Comparison of ENCODE assay signal across 8 cellular contexts in genomic region chrX:47513697-47514085, GRCh38. TPM values are rescaled to one million over a fixed set of nuclear protein-coding genes. Genes with fewer than 3 reads are reported as not detected.
DNase-seq lines count a peak whose midpoint lies in the region; ATAC-seq and TF ChIP-seq lines count a peak whose summit lies in the region.

No MANE protein-coding gene starts in this region.

- no peaks in the 10 kb centered on the region for H3K36me3 Mint-ChIP-seq in stimulated activated naive CD8-positive, alpha-beta T cell treated with anti-CD3 and anti-CD28 coated beads, Interleukin-15, Interleukin-2, amounts not matched to agents 100 ng/mL and 50 ng/mL, for 24 hours (ENCODE audit: low read depth)

- H3K27ac Mint-ChIP-seq in stimulated activated naive CD8-positive, alpha-beta T cell treated with anti-CD3 and anti-CD28 coated beads, Interleukin-15, Interleukin-2, amounts not matched to agents 100 ng/mL and 50 ng/mL, for 24 hours: peak overlapping the region; percentile 56

- H3K4me3 ChIP-seq in ascending aorta: peak overlapping the region; percentile 47 to 59
- H3K4me3 ChIP-seq in lower lobe of right lung: peak overlapping the region; percentile 44

- H3K4me1 Mint-ChIP-seq in stimulated activated naive CD8-positive, alpha-beta T cell treated with anti-CD3 and anti-CD28 coated beads, Interleukin-15, Interleukin-2, amounts not matched to agents 100 ng/mL and 50 ng/mL, for 24 hours (ENCODE audit: low read depth): peaks cover 13% of the 10 kb centered on the region

- intact Hi-C loops in ascending aorta (cut with DNase I) (no loop called here), lower lobe of right lung (cut with DNase I) (no loop called here)

- no peak for ATAC-seq in stimulated activated naive CD8-positive, alpha-beta T cell treated with anti-CD3 and anti-CD28 coated beads, Interleukin-15, Interleukin-2, amounts not matched to agents 100 U/mL and 50 U/mL, for 24 hours
- no peak for ATAC-seq in lower lobe of right lung

- H3K27me3 ChIP-seq in ascending aorta: no peaks in the 10 kb centered on the region
- no peaks in the 10 kb centered on the region for H3K27me3 ChIP-seq in lower lobe of right lung (ENCODE audit: low read depth)

- H3K9me3 ChIP-seq in ascending aorta (no peaks in the 10 kb centered on the region), lower lobe of right lung (no peaks in the 10 kb centered on the region)

- H3K27ac ChIP-seq in ascending aorta (no peak overlapping the region), lower lobe of right lung (no peak overlapping the region)

- DNase-seq in stimulated activated naive CD8-positive, alpha-beta T cell treated with anti-CD3 and anti-CD28 coated beads, Interleukin-15, Interleukin-2, amounts not matched to agents 100 U/mL and 50 U/mL, for 24 hours: no peak
- DNase-seq in ascending aorta (ENCODE audit: low spot score in 2 of 2) (no peak), lower lobe of right lung (no peak), NCI-H510A treated with DMSO at 0.1 percent for 48 hours (lab: John Stamatoyannopoulos, UW) (no peak), KG1 (lab: John Stamatoyannopoulos, UW) (no peak)
- DNase-seq in activated effector memory CD4-positive, alpha-beta T cell treated with anti-CD3 and anti-CD28 coated beads, Interleukin-2, amount 50 U/mL, for 16 hours: no peak
- no peak for DNase-seq in stimulated activated CD4-positive, alpha-beta T cell treated with anti-CD3 and anti-CD28 coated beads, Interleukin-1b, Interleukin-23, amount 100 ng/mL, for 48 hours

- no peaks in the 10 kb centered on the region for H3K9me3 Mint-ChIP-seq in stimulated activated naive CD8-positive, alpha-beta T cell treated with anti-CD3 and anti-CD28 coated beads, Interleukin-15, Interleukin-2, amounts not matched to agents 100 ng/mL and 50 ng/mL, for 24 hours

- TF ChIP-seq CTCF in ascending aorta (IDR thresholded peaks at IDR 0.05): no peak
- no peak for TF ChIP-seq CTCF in lower lobe of right lung (IDR thresholded peaks at IDR 0.05)

- H3K4me3 Mint-ChIP-seq in stimulated activated naive CD8-positive, alpha-beta T cell treated with anti-CD3 and anti-CD28 coated beads, Interleukin-15, Interleukin-2, amounts not matched to agents 100 ng/mL and 50 ng/mL, for 24 hours: peak overlapping the region; percentile 80

- no peaks in the 10 kb centered on the region for H3K27me3 Mint-ChIP-seq in stimulated activated naive CD8-positive, alpha-beta T cell treated with anti-CD3 and anti-CD28 coated beads, Interleukin-15, Interleukin-2, amounts not matched to agents 100 ng/mL and 50 ng/mL, for 24 hours

- H3K36me3 ChIP-seq in ascending aorta: no peaks in the 10 kb centered on the region
- H3K36me3 ChIP-seq in lower lobe of right lung: no peaks in the 10 kb centered on the region

- H3K4me1 ChIP-seq in ascending aorta: no peaks in the 10 kb centered on the region
- H3K4me1 ChIP-seq in lower lobe of right lung: no peaks in the 10 kb centered on the region

RNA-seq across cellular contexts. Expression of gene ZNF41, which starts 30.7 kb away (rescaled TPM):
- total RNA-seq in ascending aorta (2.7 TPM), lower lobe of right lung (10.4 TPM)

RNA-seq across cellular contexts. Expression of gene ARAF, which starts 47.3 kb away (rescaled TPM):
- 56.1 TPM for total RNA-seq in ascending aorta
- total RNA-seq in lower lobe of right lung: 90.1 TPM
